In the genomic region with DNA sequence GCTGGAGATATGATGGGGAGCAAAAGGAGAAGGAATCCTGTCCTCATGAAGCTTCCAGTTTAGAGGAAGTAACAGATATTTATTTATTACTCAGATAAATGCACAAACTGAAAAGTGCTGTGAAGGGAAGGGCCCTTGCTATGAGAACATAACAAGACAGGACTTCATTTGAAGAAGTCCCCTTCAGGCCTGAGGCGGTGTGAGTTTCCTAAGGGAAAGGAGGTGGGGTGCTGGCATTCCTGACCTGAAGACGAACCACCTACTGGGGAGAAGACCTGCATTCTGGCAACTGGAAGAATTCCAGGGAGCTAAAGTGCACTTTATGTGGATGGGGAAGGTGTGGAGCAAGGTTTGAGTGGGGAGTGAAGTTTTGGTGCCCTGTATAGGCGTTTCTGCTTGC, we compare ENCODE assay signal across 17 cellular contexts. TPM values are rescaled to one million over a fixed set of nuclear protein-coding genes. Genes with fewer than 3 reads are reported as not detected.
DNase-seq lines count a peak whose midpoint lies in the region; ATAC-seq and TF ChIP-seq lines count a peak whose summit lies in the region.
"Had no signal": no experiment of that assay in that cellular context is flagged by ENCODE, and none has a peak within 500 bp of the region (broad histone marks: within the 10 kb centered on the region; RNA-seq: fewer than 3 reads in every experiment).

No MANE protein-coding gene starts in this region.

- H3K27ac ChIP-seq in endodermal cell (ENCODE audit: low read depth, low read length) = no peak overlapping the region
- H3K27ac ChIP-seq in mesendoderm (ENCODE audit: low read depth, low read length) = no peak overlapping the region
- H3K27ac ChIP-seq: BLaER1 had no signal

- in situ Hi-C loops in GM13976 (cut with MboI; ENCODE audit: low sequenced_read_pairs, unreplicated experiment) = no loop called here

- no peak overlapping the region for H3K4me3 Mint-ChIP-seq in stimulated activated naive CD8-positive, alpha-beta T cell treated with anti-CD3 and anti-CD28 coated beads, Interleukin-15, amount 100 ng/mL, for 72 hours
- H3K4me3 Mint-ChIP-seq in endodermal cell = no peak overlapping the region
- H3K4me3 Mint-ChIP-seq: CD14-positive monocyte; CD4-positive, alpha-beta memory T cell had no signal

- H3K9ac ChIP-seq in endodermal cell (ENCODE audit: extremely low read depth, low read length, poor library complexity, severe bottlenecking) (no peak overlapping the region), mesendoderm (ENCODE audit: low read length) (no peak overlapping the region)
- H3K9ac ChIP-seq: BLaER1 had no signal

- intact Hi-C loops in posterior cingulate gyrus (cut with DNase I) = loop anchor here (2.0 kb wide), 1 partner anchor 302 kb away; no protein-coding TSS in a partner anchor

- H3K9me3 ChIP-seq in endodermal cell (ENCODE audit: control insufficient read depth, low read length) = no peaks in the 10 kb centered on the region
- H3K9me3 ChIP-seq: BLaER1 had no signal

- H3K27me3 ChIP-seq in endodermal cell (ENCODE audit: control insufficient read depth, insufficient read depth, low read length, poor library complexity, severe bottlenecking) (no peaks in the 10 kb centered on the region), mesendoderm (ENCODE audit: insufficient read depth, low read length, poor library complexity) (no peaks in the 10 kb centered on the region)
- H3K27me3 ChIP-seq: BLaER1 had no signal

- no peaks in the 10 kb centered on the region for H3K4me1 Mint-ChIP-seq in stimulated activated naive CD8-positive, alpha-beta T cell treated with anti-CD3 and anti-CD28 coated beads, Interleukin-15, amount 100 ng/mL, for 72 hours
- no peaks in the 10 kb centered on the region for H3K4me1 Mint-ChIP-seq in endodermal cell
- H3K4me1 Mint-ChIP-seq: CD14-positive monocyte; CD4-positive, alpha-beta memory T cell had no signal

- TF ChIP-seq CTCF in endodermal cell (conservative IDR thresholded peaks at IDR 0.05) (no peak), GM13976 (IDR thresholded peaks at IDR 0.05; ENCODE audit: borderline replicate concordance, control extremely low read depth, extremely low read depth, insufficient read depth, missing control alignments) (no peak)

- no peak overlapping the region for H4K8ac ChIP-seq in mesendoderm (ENCODE audit: low read depth, low read length)

- DNase-seq in stimulated activated naive CD8-positive, alpha-beta T cell treated with anti-CD3 and anti-CD28 coated beads, Interleukin-15, amount 100 ng/mL, for 72 hours = no peak
- DNase-seq in stimulated activated naive CD8-positive, alpha-beta T cell treated with anti-CD3 and anti-CD28 coated beads, Interleukin-15, Interleukin-2, amounts not matched to agents 100 U/mL and 50 U/mL, for 24 hours = no peak
- DNase-seq in endodermal cell (peak; percentile 51), mesendoderm (peak; percentile 46), GM13976 (ENCODE audit: low spot score) (no peak), posterior cingulate gyrus (no peak), DMS114 treated with DMSO at 0.1 percent for 48 hours (lab: John Stamatoyannopoulos, UW; ENCODE audit: unreplicated experiment) (no peak)
- no peak for DNase-seq in activated CD4-positive, alpha-beta T cell treated with anti-CD3 and anti-CD28 coated beads for 1 hour
- DNase-seq: 8988T; CD4-positive, alpha-beta memory T cell; DMS79 treated with DMSO at 0.1 percent for 48 hours; IMR-90 had no signal

- WGBS in endodermal cell (ENCODE audit: insufficient coverage in 1 of 2, insufficient read length in 1 of 2), 2 experiments = 86 to 90% methylated on average over 2 to 3 of the region's 3 CpGs
- WGBS in mesendoderm (ENCODE audit: extremely low coverage, insufficient coverage, low lambda C conversion rate) = no CpG with 5 or more reads among the region's 3 CpGs

- H2AK5ac ChIP-seq in mesendoderm (ENCODE audit: low read length) = no peak overlapping the region

- H3K79me2 ChIP-seq in mesendoderm (ENCODE audit: control insufficient read depth, insufficient read depth, low read length) = no peaks in the 10 kb centered on the region

- no peak overlapping the region for H3K4me2 ChIP-seq in mesendoderm (ENCODE audit: low read length)
- H3K4me2 ChIP-seq: BLaER1 had no signal

- no peaks in the 10 kb centered on the region for H3K79me1 ChIP-seq in mesendoderm (ENCODE audit: low read length)

- H3K18ac ChIP-seq in mesendoderm (ENCODE audit: low read length) = peak overlapping the region; percentile 60

- H4K5ac ChIP-seq in mesendoderm (ENCODE audit: low read length) = no peak overlapping the region

- H3K9me3 Mint-ChIP-seq in stimulated activated naive CD8-positive, alpha-beta T cell treated with anti-CD3 and anti-CD28 coated beads, Interleukin-15, amount 100 ng/mL, for 72 hours = no peaks in the 10 kb centered on the region
- no peaks in the 10 kb centered on the region for H3K9me3 Mint-ChIP-seq in endodermal cell

- no peaks in the 10 kb centered on the region for H3K27me3 Mint-ChIP-seq in stimulated activated naive CD8-positive, alpha-beta T cell treated with anti-CD3 and anti-CD28 coated beads, Interleukin-15, amount 100 ng/mL, for 72 hours
- H3K27me3 Mint-ChIP-seq in endodermal cell (ENCODE audit: insufficient read depth) = no peaks in the 10 kb centered on the region

- no peaks in the 10 kb centered on the region for H3K36me3 Mint-ChIP-seq in endodermal cell (ENCODE audit: low read depth)
- H3K36me3 Mint-ChIP-seq: CD14-positive monocyte; CD4-positive, alpha-beta memory T cell had no signal

- no peak for ATAC-seq in stimulated activated naive CD8-positive, alpha-beta T cell treated with anti-CD3 and anti-CD28 coated beads, Interleukin-15, amount 100 ng/mL, for 72 hours
- no peak for ATAC-seq in stimulated activated naive CD8-positive, alpha-beta T cell treated with anti-CD3 and anti-CD28 coated beads, Interleukin-15, Interleukin-2, amounts not matched to agents 100 U/mL and 50 U/mL, for 24 hours
- ATAC-seq: GM12878 had no signal

- H3K56ac ChIP-seq in mesendoderm (ENCODE audit: low read length) = no peak overlapping the region

- H3K23ac ChIP-seq in mesendoderm (ENCODE audit: low read length) = no peak overlapping the region

- no peak overlapping the region for H2BK15ac ChIP-seq in mesendoderm (replicated peaks; ENCODE audit: low read depth)

- H3K4me3 ChIP-seq in endodermal cell (ENCODE audit: low read length) = no peak overlapping the region
- no peak overlapping the region for H3K4me3 ChIP-seq in mesendoderm (ENCODE audit: low read length)
- H3K4me3 ChIP-seq: BLaER1, GM12878 had no signal

- H3K36me3 ChIP-seq in endodermal cell (ENCODE audit: control insufficient read depth, insufficient read depth, low read length) (no peaks in the 10 kb centered on the region), mesendoderm (ENCODE audit: control insufficient read depth, insufficient read depth, low read length) (no peaks in the 10 kb centered on the region)
- H3K36me3 ChIP-seq: BLaER1 had no signal

- H3K4ac ChIP-seq in mesendoderm (ENCODE audit: low read depth, low read length) = no peak overlapping the region

- no peak overlapping the region for H2BK120ac ChIP-seq in mesendoderm (ENCODE audit: low read depth, low read length)

- H3K4me1 ChIP-seq in endodermal cell (ENCODE audit: control insufficient read depth, insufficient read depth, low read length) (no peaks in the 10 kb centered on the region), mesendoderm (ENCODE audit: control insufficient read depth, low read depth, low read length) (peaks cover 3% of the 10 kb centered on the region)
- H3K4me1 ChIP-seq: BLaER1 had no signal

- H2BK5ac ChIP-seq in mesendoderm (ENCODE audit: low read length) = no peak overlapping the region

- peak overlapping the region; percentile 92 to 94 for H3K27ac Mint-ChIP-seq in stimulated activated naive CD8-positive, alpha-beta T cell treated with anti-CD3 and anti-CD28 coated beads, Interleukin-15, amount 100 ng/mL, for 72 hours
- H3K27ac Mint-ChIP-seq in endodermal cell = no peak overlapping the region
- H3K27ac Mint-ChIP-seq: CD14-positive monocyte; CD4-positive, alpha-beta memory T cell had no signal

RNA-seq across cellular contexts. Expression of a gene that starts 15.9 kb away (rescaled TPM):
- 1 to 10 TPM in 1 of 2 donors, under 1 TPM in 1; 0.26 to 1.0 TPM for total RNA-seq in endodermal cell
- polyA plus RNA-seq in endodermal cell (2013, experiment 1 of 2) = 6.9 TPM
- 4.5 TPM for polyA plus RNA-seq in endodermal cell (2013, experiment 2 of 2)
- 0.29 TPM for polyA plus RNA-seq in mesendoderm (2013, experiment 1 of 2)
- polyA plus RNA-seq in mesendoderm (2013, experiment 2 of 2) = 0.25 TPM
- total RNA-seq: CD4-positive, alpha-beta memory T cell; G401; IMR-90 had no signal
- polyA plus RNA-seq: AG04450; CD14-positive monocyte; CD4-positive, alpha-beta memory T cell; IMR-90 had no signal

Comparison
In these comparisons a context has a peak if more than half of its experiments do, and no peak if none do; other contexts are left out.
1. DNase-seq: peak in endodermal cell (single experiment) and mesendoderm (single experiment); none in stimulated activated naive CD8-positive, alpha-beta T cell treated with anti-CD3 and anti-CD28 coated beads, Interleukin-15, amount 100 ng/mL, for 72 hours (0 of 2), stimulated activated naive CD8-positive, alpha-beta T cell treated with anti-CD3 and anti-CD28 coated beads, Interleukin-15, Interleukin-2, amounts not matched to agents 100 U/mL and 50 U/mL, for 24 hours (single experiment), GM13976 (single experiment), posterior cingulate gyrus (0 of 10), DMS114 treated with DMSO at 0.1 percent for 48 hours (single experiment) and activated CD4-positive, alpha-beta T cell treated with anti-CD3 and anti-CD28 coated beads for 1 hour (single experiment).